22 cellular contexts compared by ENCODE assay signal in genomic region chr20:7240490-7240889, GRCh38.
"Had no signal": no experiment of that assay in that cellular context is flagged by ENCODE, and none has a peak within 500 bp of the region (broad histone marks: within the 10 kb centered on the region; RNA-seq: fewer than 3 reads in every experiment).

No MANE protein-coding gene starts in this region.

- H3K4me1 ChIP-seq: gastrocnemius medialis, pancreas, right lobe of liver, transverse colon, upper lobe of right lung, uterus had no signal

- H3K36me3 ChIP-seq: gastrocnemius medialis, neutrophil, pancreas, right lobe of liver, transverse colon, upper lobe of right lung, uterus had no signal

- DNase-seq: dorsolateral prefrontal cortex; effector CD4-positive, alpha-beta T cell; foreskin fibroblast; gastrocnemius medialis; head of caudate nucleus; left colon; mesenchymal stem cell; mucosa of descending colon; naive B cell; pancreas; retina; right lobe of liver; small intestine; stimulated activated CD4-positive, alpha-beta T cell treated with anti-CD3 and anti-CD28 coated beads, Interleukin-15, amount 100 ng/mL, for 24 hours; stimulated activated CD4-positive, alpha-beta T cell treated with anti-CD3 and anti-CD28 coated beads, Interleukin-2, amount 100 ng/mL, for 48 hours; stimulated activated naive B cell treated with anti-CD40 and anti-IgM and Interleukin-4, amounts not matched to agents 10 μg/mL and 1 μg/mL and 100 μg/mL, for 72 hours; transverse colon; upper lobe of right lung; uterus had no signal

- ATAC-seq: gastrocnemius medialis; left colon; mucosa of descending colon; natural killer cell treated with Interleukin-12 subunit alpha and Interleukin-12 subunit beta and Interleukin-15 and Interleukin-18, amount 100 ng/mL, for 72 hours; pancreas; right lobe of liver; stimulated activated naive B cell treated with anti-CD40 and anti-IgM and Interleukin-4, amounts not matched to agents 10 μg/mL and 1 μg/mL and 100 μg/mL, for 72 hours; upper lobe of right lung had no signal

- H3K4me3 ChIP-seq: dorsolateral prefrontal cortex, gastrocnemius medialis, hepatocyte, mucosa of descending colon, pancreas, right lobe of liver, transverse colon, upper lobe of right lung, uterus had no signal

- H3K9me3 ChIP-seq: gastrocnemius medialis, mucosa of descending colon, neutrophil, pancreas, right lobe of liver, transverse colon, upper lobe of right lung, uterus had no signal

- H3K27ac ChIP-seq: dorsolateral prefrontal cortex, gastrocnemius medialis, hepatocyte, neutrophil, pancreas, right lobe of liver, transverse colon, upper lobe of right lung, uterus had no signal

- H3K27me3 ChIP-seq: dorsolateral prefrontal cortex, gastrocnemius medialis, hepatocyte, neutrophil, pancreas, right lobe of liver, transverse colon, upper lobe of right lung, uterus had no signal
